In the genomic region with DNA sequence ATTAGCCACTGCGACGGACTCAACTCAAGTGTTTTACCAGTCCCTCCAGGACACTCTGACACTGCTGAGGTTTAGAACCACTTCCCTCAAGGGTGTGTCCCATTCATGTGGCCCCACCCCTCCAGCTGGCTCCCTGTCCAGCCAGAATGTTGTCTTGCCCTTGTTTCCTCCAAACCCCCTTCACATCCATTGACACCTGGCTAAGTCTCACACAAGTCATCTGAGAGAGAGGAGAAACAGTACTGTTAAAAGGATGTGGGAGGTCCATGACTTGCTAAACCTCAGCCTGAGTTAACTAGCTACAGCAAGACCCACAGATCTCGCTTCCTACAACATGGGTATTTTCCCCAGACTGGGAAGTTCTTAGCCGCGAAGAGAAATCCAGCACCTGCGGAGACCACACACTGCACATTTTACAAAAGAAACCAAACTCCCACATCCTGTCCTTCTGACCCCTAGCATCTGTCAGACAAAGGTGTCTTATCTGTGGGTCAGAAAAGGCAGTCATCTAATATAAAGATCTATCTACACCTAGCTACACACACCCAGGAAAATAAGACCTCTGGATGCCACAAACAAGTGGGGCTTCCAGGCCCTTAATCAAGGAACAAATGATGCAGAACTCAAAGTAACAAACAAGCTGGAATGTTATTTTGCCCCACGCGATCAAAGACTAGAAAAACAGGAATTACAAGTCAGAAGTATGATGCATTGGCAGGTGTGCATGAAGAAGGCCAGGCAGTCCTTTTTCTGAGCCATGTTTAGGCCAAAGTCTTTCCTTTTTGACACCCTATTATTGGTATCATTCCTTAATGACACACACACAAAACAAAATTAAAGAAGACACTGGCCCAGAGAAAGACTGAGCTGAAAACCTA, we compare ENCODE assay signal across 8 cellular contexts. TPM values are rescaled to one million over a fixed set of nuclear protein-coding genes. Genes with fewer than 3 reads are reported as not detected.
DNase-seq lines count a peak whose midpoint lies in the region; ATAC-seq lines count a peak whose summit lies in the region.

No MANE protein-coding gene starts in this region.

- peaks cover 57% of the 10 kb centered on the region for H3K4me1 ChIP-seq in BLaER1
- peaks cover 24 to 55% of the 10 kb centered on the region in 2 donors for H3K4me1 ChIP-seq in naive thymus-derived CD4-positive, alpha-beta T cell (ENCODE audit: control insufficient read depth in 2 of 2, insufficient read depth in 2 of 2, low read length in 2 of 2)

- H3K27ac ChIP-seq in BLaER1, result 0 out of 2 replicates have a peak overlapping the region, but pooled peaks have one; percentile 29
- H3K27ac ChIP-seq in naive thymus-derived CD4-positive, alpha-beta T cell (ENCODE audit: low read depth, low read length), result peak overlapping the region; percentile 2

- H3K9me3 ChIP-seq in BLaER1, result no peaks in the 10 kb centered on the region
- no peaks in the 10 kb centered on the region for H3K9me3 ChIP-seq in naive thymus-derived CD4-positive, alpha-beta T cell (ENCODE audit: control insufficient read depth in 2 of 3, low read length in 3 of 3)

- intact Hi-C loops in naive thymus-derived CD4-positive, alpha-beta T cell (cut with micrococcal nuclease), result loop anchor here (1.0 to 2.0 kb wide), 3 partner anchors 13 to 45 kb away; a partner anchor contains a TSS

- peak overlapping the region; percentile 7 to 69 (median 49) for H3K4me3 Mint-ChIP-seq in naive thymus-derived CD4-positive, alpha-beta T cell

- H3K27me3 ChIP-seq in BLaER1, result no peaks in the 10 kb centered on the region
- no peaks in the 10 kb centered on the region for H3K27me3 ChIP-seq in naive thymus-derived CD4-positive, alpha-beta T cell (ENCODE audit: control insufficient read depth in 2 of 2, insufficient read depth in 2 of 2, low read length in 2 of 2)

- peaks cover 0 to 2% (median 0%) of the 10 kb centered on the region in 11 donors for H3K9me3 Mint-ChIP-seq in naive thymus-derived CD4-positive, alpha-beta T cell

- peaks cover 12% of the 10 kb centered on the region; the same call in 1 of the 2 replicates for H4K20me1 ChIP-seq in BLaER1

- H3K27ac Mint-ChIP-seq in naive thymus-derived CD4-positive, alpha-beta T cell, result peak overlapping the region; percentile 14 to 89 (median 73)

- H3K4me3 ChIP-seq in BLaER1, result no peak overlapping the region
- no peak overlapping the region for H3K4me3 ChIP-seq in naive thymus-derived CD4-positive, alpha-beta T cell (ENCODE audit: low read length)

- DNase-seq in NCI-H510A treated with DMSO at 0.1 percent for 48 hours (lab: John Stamatoyannopoulos, UW) (peak; percentile 87), astrocyte of the hippocampus (ENCODE audit: low read depth, low spot score) (peak; percentile 40), AG08395 (ENCODE audit: low spot score) (no peak), GM19240 (ENCODE audit: insufficient read length, low spot score) (no peak)
- peak in 6 of 9 donors; percentile 13 to 54 (median 18) for DNase-seq in naive thymus-derived CD4-positive, alpha-beta T cell

- no peaks in the 10 kb centered on the region for H3K27me3 Mint-ChIP-seq in naive thymus-derived CD4-positive, alpha-beta T cell

- H3K36me3 ChIP-seq in BLaER1, result no peaks in the 10 kb centered on the region
- H3K36me3 ChIP-seq in naive thymus-derived CD4-positive, alpha-beta T cell (ENCODE audit: control insufficient read depth in 2 of 3, insufficient read depth in 3 of 3, low read length in 3 of 3), result no peaks in the 10 kb centered on the region

- H3K4me2 ChIP-seq in BLaER1, result peak overlapping the region; percentile 60

- peaks cover 55 to 75% (median 58%) of the 10 kb centered on the region in 7 donors for H3K4me1 Mint-ChIP-seq in naive thymus-derived CD4-positive, alpha-beta T cell

- POLR2A ChIA-PET in naive thymus-derived CD4-positive, alpha-beta T cell (lab: Charles Lee), result interaction anchor here (0.6 to 2.9 kb wide), 3 partner anchors 13 to 1226 kb away, joined by 4 to 20 read pairs (median 4); a partner anchor contains a TSS

- peak; percentile 69 for ATAC-seq in GM18867 (IDR thresholded peaks at IDR 0.05; ENCODE audit: unreplicated experiment)
- ATAC-seq in HG02970 (IDR thresholded peaks at IDR 0.05; ENCODE audit: low FRiP score, unreplicated experiment), result peak; percentile 84
- peak; percentile 84 for ATAC-seq in naive thymus-derived CD4-positive, alpha-beta T cell

- CTCF ChIA-PET in naive thymus-derived CD4-positive, alpha-beta T cell (lab: Charles Lee), result interaction anchor here (1.3 to 1.4 kb wide), 2 partner anchors 14 to 16 kb away, joined by 3 to 4 read pairs; no protein-coding TSS in a partner anchor

- peaks cover 0 to 17% (median 0%) of the 10 kb centered on the region in 5 donors for H3K36me3 Mint-ChIP-seq in naive thymus-derived CD4-positive, alpha-beta T cell

- no peak overlapping the region for H3K9ac ChIP-seq in BLaER1

RNA-seq across cellular contexts. Expression of a gene that starts 13.9 kb away (rescaled TPM):
- 10 to 100 TPM; 17.1 to 75.7 (median 22.7) TPM for total RNA-seq in naive thymus-derived CD4-positive, alpha-beta T cell
- polyA plus RNA-seq in naive thymus-derived CD4-positive, alpha-beta T cell, result 1 to 10 TPM; 4.5 to 5.0 TPM

Comparison
In these comparisons a context has a peak if more than half of its experiments do, and no peak if none do; other contexts are left out.
1. DNase-seq: peak in NCI-H510A treated with DMSO at 0.1 percent for 48 hours (single experiment), astrocyte of the hippocampus (single experiment) and naive thymus-derived CD4-positive, alpha-beta T cell (6 of 9); none in AG08395 (single experiment) and GM19240 (single experiment).
2. Peak in every context shown above with its lines, with median percentiles within 50 percentile points of each other: ATAC-seq.